In genomic region chr5:112533315-112533867, GRCh38 we compare ENCODE assay signal across 11 cellular contexts.
DNase-seq lines count a peak whose midpoint lies in the region; ATAC-seq, FAIRE-seq and TF ChIP-seq lines count a peak whose summit lies in the region.
"Had no signal": no experiment of that assay in that cellular context is flagged by ENCODE, and none has a peak within 500 bp of the region (broad histone marks: within the 10 kb centered on the region; RNA-seq: fewer than 3 reads in every experiment).

No MANE protein-coding gene starts in this region.

- TF ChIP-seq POLR2A in erythroblast (IDR thresholded peaks at IDR 0.05; ENCODE audit: low read length) (peak; percentile 23), upper lobe of left lung (IDR thresholded peaks at IDR 0.05) (no peak)

- no peaks in the 10 kb centered on the region for H3F3A ChIP-seq in SK-N-SH (replicated peaks; ENCODE audit: insufficient read depth)

- no peak overlapping the region for H3K4me2 ChIP-seq in SK-N-SH

- intact Hi-C loops in A673 (cut with micrococcal nuclease; ENCODE audit: unreplicated experiment): no loop called here

- H3K27ac ChIP-seq in SK-N-SH (ENCODE audit: low read depth in 2 of 2, low read length in 1 of 2): no peak overlapping the region
- peak overlapping the region; percentile 37; the same call in 1 of the 2 replicates for H3K27ac ChIP-seq in HUES6 (ENCODE audit: low read depth, low read length)
- H3K27ac ChIP-seq in upper lobe of left lung: no peak overlapping the region
- no peak overlapping the region for H3K27ac ChIP-seq in A673 (ENCODE audit: low read depth, low read length, poor library complexity, severe bottlenecking)
- H3K27ac ChIP-seq: cardiac muscle cell, parathyroid adenoma had no signal

- H3K9me3 ChIP-seq in SK-N-SH: no peaks in the 10 kb centered on the region
- no peaks in the 10 kb centered on the region for H3K9me3 ChIP-seq in HUES6 (ENCODE audit: control insufficient read depth, insufficient read depth, low read depth, low read length)
- no peaks in the 10 kb centered on the region for H3K9me3 ChIP-seq in upper lobe of left lung
- no peaks in the 10 kb centered on the region for H3K9me3 ChIP-seq in A673 (ENCODE audit: low read depth, low read length, poor library complexity, severe bottlenecking)

- FAIRE-seq in frontal cortex (lab: Jason Lieb, UNC): no peak

- no peaks in the 10 kb centered on the region for H3K9me2 ChIP-seq in SK-N-SH

- no peak for TF ChIP-seq RAD21 in SK-N-SH (IDR thresholded peaks at IDR 0.05; ENCODE audit: low read length)

- no peak for TF ChIP-seq EP300 in SK-N-SH (IDR thresholded peaks at IDR 0.05; ENCODE audit: borderline replicate concordance in 1 of 2, low read depth in 1 of 2, low read length in 1 of 2)
- no peak for TF ChIP-seq EP300 in upper lobe of left lung (IDR thresholded peaks at IDR 0.05)

- POLR2A ChIA-PET in SK-N-SH (lab: Yijun Ruan, JAX) (no interaction called here), A673 (lab: Charles Lee; ENCODE audit: low non-redundant PET) (no interaction called here)

- ATAC-seq in SK-N-SH treated with all-trans-retinoic acid at 6 μM for 48 hours (peak; percentile 63), upper lobe of left lung (ENCODE audit: low FRiP score in 2 of 2) (peak; percentile 23 to 40), HG03045 (IDR thresholded peaks at IDR 0.05; ENCODE audit: unreplicated experiment) (no peak)

- CTCF ChIA-PET in SK-N-SH (lab: Yijun Ruan, JAX): interaction anchor here (1.1 to 1.5 kb wide), 2 partner anchors 21 to 41 kb away, joined by 3 read pairs; no protein-coding TSS in a partner anchor
- CTCF ChIA-PET in A673 (lab: Charles Lee): no interaction called here

- no peaks in the 10 kb centered on the region for H3K79me2 ChIP-seq in SK-N-SH (ENCODE audit: insufficient read depth)
- H3K79me2 ChIP-seq: parathyroid adenoma had no signal

- BruUV-seq in A673 (replicated peaks; lab: Mats Ljungman, UMichigan): no TSS peak

- H3K4me1 ChIP-seq in SK-N-SH (ENCODE audit: control insufficient read depth in 1 of 2, insufficient read depth in 2 of 2, low read depth in 1 of 2, low read length in 1 of 2) (no peaks in the 10 kb centered on the region), HUES6 (ENCODE audit: control insufficient read depth, insufficient read depth, low read length) (peaks cover 28% of the 10 kb centered on the region), upper lobe of left lung (no peaks in the 10 kb centered on the region), A673 (ENCODE audit: insufficient read depth, low read length, poor library complexity, severe bottlenecking) (no peaks in the 10 kb centered on the region)
- H3K4me1 ChIP-seq: parathyroid adenoma had no signal

- no peak for TF ChIP-seq CTCF in SK-N-SH (IDR thresholded peaks at IDR 0.05)
- no peak for TF ChIP-seq CTCF in upper lobe of left lung (IDR thresholded peaks at IDR 0.05)
- no peak for TF ChIP-seq CTCF in A673 (conservative IDR thresholded peaks at IDR 0.05; ENCODE audit: low read depth, low read length)

- H3K27me3 ChIP-seq in SK-N-SH (ENCODE audit: insufficient read depth): no peaks in the 10 kb centered on the region
- no peaks in the 10 kb centered on the region for H3K27me3 ChIP-seq in HUES6 (ENCODE audit: control insufficient read depth, insufficient read depth, low read length)
- no peaks in the 10 kb centered on the region for H3K27me3 ChIP-seq in upper lobe of left lung
- no peaks in the 10 kb centered on the region for H3K27me3 ChIP-seq in A673 (replicated peaks; ENCODE audit: insufficient read depth, low read depth, low read length, poor library complexity)
- H3K27me3 ChIP-seq: cardiac muscle cell had no signal

- no peaks in the 10 kb centered on the region for H3K36me3 ChIP-seq in SK-N-SH (replicated peaks in 1 of 2; ENCODE audit: control insufficient read depth in 1 of 2, insufficient read depth in 2 of 2, low read length in 1 of 2)
- H3K36me3 ChIP-seq in HUES6 (ENCODE audit: control insufficient read depth, insufficient read depth, low read length): no peaks in the 10 kb centered on the region
- no peaks in the 10 kb centered on the region for H3K36me3 ChIP-seq in upper lobe of left lung
- no peaks in the 10 kb centered on the region for H3K36me3 ChIP-seq in A673 (ENCODE audit: insufficient read depth, low read length, poor library complexity, severe bottlenecking)
- H3K36me3 ChIP-seq: cardiac muscle cell had no signal

- H2AFZ ChIP-seq in SK-N-SH (ENCODE audit: low read depth): no peak overlapping the region
- H2AFZ ChIP-seq: parathyroid adenoma had no signal

- H3K9ac ChIP-seq in SK-N-SH (no peak overlapping the region), HUES6 (ENCODE audit: low read length) (peak overlapping the region; percentile 6)
- H3K9ac ChIP-seq: parathyroid adenoma had no signal

- no peak for DNase-seq in SK-N-SH
- DNase-seq in erythroblast (lab: John Stamatoyannopoulos, UW): peak; percentile 14 to 47
- no peak for DNase-seq in upper lobe of left lung
- DNase-seq in frontal cortex (ENCODE audit: low spot score in 2 of 2): no peak
- no peak for DNase-seq in A673 (ENCODE audit: low spot score)
- DNase-seq: SHP77 treated with DMSO at 0.1 percent for 48 hours had no signal

- WGBS in SK-N-SH (ENCODE audit: low lambda C conversion rate): 43% methylated on average over 2 of the region's 2 CpGs
- WGBS in upper lobe of left lung, 2 donors: 29 to 43% methylated on average over 2 of the region's 2 CpGs

- no peaks in the 10 kb centered on the region for H4K20me1 ChIP-seq in SK-N-SH (ENCODE audit: insufficient read depth)

- no peak overlapping the region for H3K4me3 ChIP-seq in SK-N-SH (ENCODE audit: low read depth in 2 of 2, low read length in 1 of 2)
- H3K4me3 ChIP-seq in HUES6 (ENCODE audit: low read depth, low read length): no peak overlapping the region
- H3K4me3 ChIP-seq in upper lobe of left lung: no peak overlapping the region
- no peak overlapping the region for H3K4me3 ChIP-seq in A673 (ENCODE audit: low read depth, low read length, poor library complexity, severe bottlenecking)
- H3K4me3 ChIP-seq: cardiac muscle cell had no signal

TF ChIP-seq in SK-N-SH treated with all-trans-retinoic acid at 6 μM for 48 hours, 23 proteins besides CTCF, POLR2A, EP300 and RAD21 (continues in another document):
- TF ChIP-seq SNAI2 (CRISPR knock-in tag; IDR thresholded peaks at IDR 0.05) (no peak), TSHZ2 (CRISPR knock-in tag; IDR thresholded peaks at IDR 0.05) (no peak), ZFP3 (CRISPR knock-in tag; IDR thresholded peaks at IDR 0.05) (no peak), ZNF565 (CRISPR knock-in tag; conservative IDR thresholded peaks at IDR 0.05; ENCODE audit: low read depth) (no peak), CSDC2 (CRISPR knock-in tag; IDR thresholded peaks at IDR 0.05) (no peak), OSR1 (CRISPR knock-in tag; IDR thresholded peaks at IDR 0.05) (no peak), BACH2 (CRISPR knock-in tag; IDR thresholded peaks at IDR 0.05; ENCODE audit: borderline replicate concordance) (no peak)

TF ChIP-seq in SK-N-SH, 30 proteins besides CTCF, POLR2A, EP300 and RAD21 (continues in another document):
- no peak for TF ChIP-seq TAF1 (IDR thresholded peaks at IDR 0.05; ENCODE audit: borderline replicate concordance, low read depth, low read length)
- no peak for TF ChIP-seq USF1 (IDR thresholded peaks at IDR 0.05; ENCODE audit: borderline replicate concordance, low read depth)
- TF ChIP-seq REST (IDR thresholded peaks at IDR 0.05; ENCODE audit: low read depth, low read length): no peak
- no peak for TF ChIP-seq RXRA (IDR thresholded peaks at IDR 0.05; ENCODE audit: borderline replicate concordance, low read depth)
- TF ChIP-seq FOXM1 (IDR thresholded peaks at IDR 0.05; ENCODE audit: low read depth): no peak
- TF ChIP-seq SIN3A (IDR thresholded peaks at IDR 0.05; ENCODE audit: borderline replicate concordance, low read depth, low read length): no peak
- no peak for TF ChIP-seq POLR2AphosphoS5 (IDR thresholded peaks at IDR 0.05; ENCODE audit: low read depth, low read length)
- no peak for TF ChIP-seq EZH2phosphoT487 (IDR thresholded peaks at IDR 0.05; ENCODE audit: borderline replicate concordance, low read depth)
- no peak for TF ChIP-seq SMC3 (IDR thresholded peaks at IDR 0.05; ENCODE audit: low read depth, low read length)
- TF ChIP-seq GATA2 (CRISPR knock-in tag; IDR thresholded peaks at IDR 0.05): no peak
- no peak for TF ChIP-seq YY1 (IDR thresholded peaks at IDR 0.05; ENCODE audit: low read depth)

Comparison
In these comparisons a context has a peak if more than half of its experiments do, and no peak if none do; other contexts are left out.
1. DNase-seq: peak in erythroblast (2 of 2); none in SK-N-SH (single experiment), upper lobe of left lung (0 of 2), frontal cortex (0 of 2) and A673 (single experiment).